Comparison of ENCODE assay signal across 23 cellular contexts in genomic region chr21:45797338-45797737, GRCh38.
"Had no signal": no experiment of that assay in that cellular context is flagged by ENCODE, and none has a peak within 500 bp of the region (broad histone marks: within the 10 kb centered on the region; RNA-seq: fewer than 3 reads in every experiment).

No MANE protein-coding gene starts in this region.

- H3K4me2 ChIP-seq: KMS-11, SK-N-SH had no signal

- H3K27me3 ChIP-seq: SJSA1 had no signal

- H3K9ac ChIP-seq: KMS-11, SK-N-SH had no signal

- H3K4me3 ChIP-seq: SJSA1 had no signal

- H3K36me3 ChIP-seq: SJSA1 had no signal

- H3K27ac ChIP-seq: KMS-11, SJSA1 had no signal

- DNase-seq: IMR-90, Kasumi-1, MM.1S, NCI-H1092 treated with DMSO at 0.1 percent for 48 hours, NCI-H1436, NCI-H187, NCI-H2029, NCI-H2081 treated with DMSO at 0.1 percent for 48 hours, NCI-H2171, NCI-H226, NCI-H446, NCI-H510A, NCI-H524 treated with DMSO at 0.1 percent for 48 hours, NCI-H69, NCI-H774, Right ventricle myocardium superior, RPMI8226, SIG-M5, SK-N-SH had no signal

- ATAC-seq: HepG2 had no signal

- H3K4me1 ChIP-seq: SJSA1 had no signal

- FAIRE-seq: HepG2, RCC 7860 had no signal

- H3K9me3 ChIP-seq: SJSA1, SK-N-SH had no signal
